ENCODE assay signal across 8 cellular contexts in the genomic region with DNA sequence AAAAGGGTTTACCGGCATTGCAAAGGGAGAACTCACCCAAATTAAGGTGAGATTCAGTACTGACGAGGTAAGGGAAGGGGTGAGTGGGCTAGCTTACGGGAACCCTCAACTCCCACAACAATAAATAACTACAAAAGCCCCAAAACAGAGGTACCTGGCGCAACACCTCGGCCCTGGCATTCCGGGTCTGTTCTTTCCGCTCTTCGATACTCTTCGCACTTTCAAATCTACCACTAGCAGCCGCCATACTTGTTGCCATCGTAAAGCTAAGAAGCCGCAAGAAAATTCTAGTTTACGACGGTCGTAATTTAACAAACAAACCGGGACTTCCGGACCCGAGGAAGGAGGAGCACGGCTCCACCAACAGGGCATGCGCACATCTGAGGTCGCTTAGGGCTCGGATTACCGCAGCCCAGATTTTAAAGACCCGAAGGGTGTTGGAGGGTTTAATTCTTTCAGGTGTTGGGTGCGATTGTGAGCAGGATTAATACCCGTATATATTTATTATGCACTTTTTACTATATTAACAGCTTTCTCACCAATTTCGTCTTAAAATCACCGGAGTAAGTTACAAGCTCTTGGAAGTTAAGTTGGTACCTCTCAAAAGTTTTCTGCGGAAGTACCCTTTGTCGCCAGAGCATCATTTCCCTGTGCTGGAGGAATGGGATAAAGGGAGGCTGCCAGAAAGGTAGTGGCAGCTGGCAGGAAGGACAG. TPM values are rescaled to one million over a fixed set of nuclear protein-coding genes. Genes with fewer than 3 reads are reported as not detected.
DNase-seq lines count a peak whose midpoint lies in the region; ATAC-seq, FAIRE-seq and TF ChIP-seq lines count a peak whose summit lies in the region.

Gene CWF19L2, minus strand, starts transcription at position 268 of the 714 bp plus-strand sequence. Its CDS starts 9 bp downstream, at position 259.

- H3K27me3 ChIP-seq in astrocyte (ENCODE audit: insufficient read depth, low read length) (no peaks in the 10 kb centered on the region), rectal smooth muscle tissue (ENCODE audit: control insufficient read depth, insufficient read depth, low read length) (no peaks in the 10 kb centered on the region), aorta (ENCODE audit: control insufficient read depth in 1 of 2, insufficient read depth in 2 of 2, low read length in 1 of 2) (no peaks in the 10 kb centered on the region)

- ATAC-seq in GM18502 (IDR thresholded peaks at IDR 0.05; ENCODE audit: poor library complexity, unreplicated experiment) (peak; percentile 97), HG02970 (IDR thresholded peaks at IDR 0.05; ENCODE audit: low FRiP score, unreplicated experiment) (peak; percentile 99), aorta (ENCODE audit: low FRiP score) (peak; percentile 99)

- H3K27ac Mint-ChIP-seq in T-helper 2 cell treated with Interferon-gamma antibody and Interleukin-4, amounts not matched to agents 5 μg/mL and 100 μg/mL, for 36 hours: peak within 1 kb of the TSS; percentile 85
- H3K27ac Mint-ChIP-seq in astrocyte (ENCODE audit: unreplicated experiment): peak within 1 kb of the TSS; percentile 35

- H3K4me1 ChIP-seq in astrocyte (ENCODE audit: insufficient read depth, low read length) (peaks cover 9% of the 10 kb centered on the region), rectal smooth muscle tissue (ENCODE audit: control insufficient read depth, insufficient read depth, low read length) (no peaks in the 10 kb centered on the region), aorta (ENCODE audit: control insufficient read depth in 1 of 2, insufficient read depth in 2 of 2, low read length in 2 of 2) (no peaks in the 10 kb centered on the region)

- H4K20me1 ChIP-seq in astrocyte (ENCODE audit: insufficient read depth, low read length): no peaks in the 10 kb centered on the region

- no peak for TF ChIP-seq CTCF in astrocyte (IDR thresholded peaks at IDR 0.05; ENCODE audit: insufficient read depth, low read depth, low read length)

- H3K9ac ChIP-seq in astrocyte (ENCODE audit: low read length): peak within 1 kb of the TSS; percentile 93
- peak within 1 kb of the TSS; percentile 59 for H3K9ac ChIP-seq in rectal smooth muscle tissue (ENCODE audit: low read length)

- no peaks in the 10 kb centered on the region for H3K9me3 ChIP-seq in astrocyte (ENCODE audit: insufficient read depth, low read depth, low read length)
- no peaks in the 10 kb centered on the region for H3K9me3 ChIP-seq in aorta (ENCODE audit: control insufficient read depth, low read length)

- peaks cover 12% of the 10 kb centered on the region for H3K36me3 Mint-ChIP-seq in T-helper 2 cell treated with Interferon-gamma antibody and Interleukin-4, amounts not matched to agents 5 μg/mL and 100 μg/mL, for 36 hours (ENCODE audit: low read depth)
- H3K36me3 Mint-ChIP-seq in astrocyte (ENCODE audit: low read depth, unreplicated experiment): no peaks in the 10 kb centered on the region

- intact Hi-C loops in aorta (cut with DNase I): no loop called here

- H3K79me2 ChIP-seq in astrocyte (ENCODE audit: insufficient read depth, low read length): peaks cover 24% of the 10 kb centered on the region

- H3K4me2 ChIP-seq in astrocyte (ENCODE audit: low read length): peak within 1 kb of the TSS; percentile 87

- peaks cover 5% of the 10 kb centered on the region for H3K27me3 Mint-ChIP-seq in T-helper 2 cell treated with Interferon-gamma antibody and Interleukin-4, amounts not matched to agents 5 μg/mL and 100 μg/mL, for 36 hours (ENCODE audit: low read depth)
- H3K27me3 Mint-ChIP-seq in astrocyte (ENCODE audit: low read depth, unreplicated experiment): peaks cover 3% of the 10 kb centered on the region

- H3K9me3 Mint-ChIP-seq in T-helper 2 cell treated with Interferon-gamma antibody and Interleukin-4, amounts not matched to agents 5 μg/mL and 100 μg/mL, for 36 hours: no peaks in the 10 kb centered on the region
- H3K9me3 Mint-ChIP-seq in astrocyte (ENCODE audit: unreplicated experiment): peaks cover 7% of the 10 kb centered on the region

- peak; percentile 94 to 95 for DNase-seq in NCI-H1930 (lab: John Stamatoyannopoulos, UW)
- peak; percentile 87 for DNase-seq in T-helper 2 cell treated with Interferon-gamma antibody and Interleukin-4, amounts not matched to agents 5 μg/mL and 100 μg/mL, for 36 hours (ENCODE audit: low spot score)
- peak; percentile 94 for DNase-seq in astrocyte (ENCODE audit: low read depth)
- peak; percentile 77 for DNase-seq in hepatic stellate cell (ENCODE audit: low spot score)
- DNase-seq in aorta: peak; percentile 94

- WGBS in aorta, 2 donors: 0% methylated on average over 30 of the region's 30 CpGs

- H3K4me1 Mint-ChIP-seq in T-helper 2 cell treated with Interferon-gamma antibody and Interleukin-4, amounts not matched to agents 5 μg/mL and 100 μg/mL, for 36 hours (ENCODE audit: low read depth): peaks cover 26% of the 10 kb centered on the region
- H3K4me1 Mint-ChIP-seq in astrocyte (ENCODE audit: low read depth, unreplicated experiment): peaks cover 6% of the 10 kb centered on the region

- H3K4me3 ChIP-seq in astrocyte (ENCODE audit: insufficient read depth, low read depth, low read length) (peak within 1 kb of the TSS; percentile 100), rectal smooth muscle tissue (ENCODE audit: low read length) (peak within 1 kb of the TSS; percentile 73), aorta (ENCODE audit: low read length in 2 of 2) (peak within 1 kb of the TSS; percentile 97 to 100)

- H3K4me3 Mint-ChIP-seq in T-helper 2 cell treated with Interferon-gamma antibody and Interleukin-4, amounts not matched to agents 5 μg/mL and 100 μg/mL, for 36 hours: peak within 1 kb of the TSS; percentile 91
- H3K4me3 Mint-ChIP-seq in astrocyte (ENCODE audit: unreplicated experiment): peak within 1 kb of the TSS; percentile 91

- peak within 1 kb of the TSS; percentile 88 for H2AFZ ChIP-seq in astrocyte (ENCODE audit: low read depth, low read length)

- H3K36me3 ChIP-seq in astrocyte (ENCODE audit: insufficient read depth, low read length) (no peaks in the 10 kb centered on the region), rectal smooth muscle tissue (ENCODE audit: control insufficient read depth, insufficient read depth, low read length) (peaks cover 8% of the 10 kb centered on the region), aorta (ENCODE audit: control insufficient read depth in 1 of 2, insufficient read depth in 2 of 2, low read length in 1 of 2) (peaks cover 0 to 7% of the 10 kb centered on the region in 2 donors)

- peak within 1 kb of the TSS; percentile 76 for H3K27ac ChIP-seq in astrocyte (ENCODE audit: low read depth, low read length)
- peak within 1 kb of the TSS; percentile 69 for H3K27ac ChIP-seq in rectal smooth muscle tissue (ENCODE audit: low read depth, low read length)
- peak within 1 kb of the TSS in 1 of 2 donors; percentile 68 for H3K27ac ChIP-seq in aorta (ENCODE audit: low read depth in 1 of 2, low read length in 2 of 2)

- FAIRE-seq in astrocyte (lab: Jason Lieb, UNC): peak; percentile 96

RNA-seq across cellular contexts. Expression of gene CWF19L2, which starts in this region (rescaled TPM):
- total RNA-seq in astrocyte: 7.8 and 9.0 TPM in 2 replicates
- total RNA-seq in aorta: 10 to 100 TPM; 19.5 to 23.1 TPM
- polyA plus RNA-seq in aorta: 10 to 100 TPM; 12.8 to 30.5 TPM
